Comparison of ENCODE assay signal across 8 cellular contexts in the genomic region with DNA sequence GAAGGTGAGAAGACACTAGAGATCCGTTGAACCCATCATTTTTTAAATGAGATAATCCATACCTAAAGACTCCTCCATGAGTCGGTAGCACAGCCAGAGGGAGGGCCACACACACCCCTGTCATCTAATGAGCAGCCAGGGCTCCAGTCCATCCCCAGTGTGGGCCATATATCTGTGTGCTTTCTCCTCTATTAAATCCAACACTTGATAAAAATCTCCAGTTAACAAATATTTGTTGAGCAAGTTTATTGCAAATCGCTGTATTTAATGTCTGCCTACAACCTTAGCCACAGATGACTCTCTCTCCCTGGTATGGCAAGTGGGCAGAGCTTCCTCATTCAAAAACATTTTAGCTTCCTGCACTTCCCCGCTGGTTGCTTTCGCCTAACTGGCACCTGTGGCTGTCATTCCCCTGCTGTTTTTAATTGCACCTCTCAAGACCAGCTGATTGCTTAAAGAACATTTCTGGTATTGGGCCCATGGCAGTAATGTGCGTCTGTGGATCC.
DNase-seq lines count a peak whose midpoint lies in the region; ATAC-seq, FAIRE-seq and TF ChIP-seq lines count a peak whose summit lies in the region.

No MANE protein-coding gene starts in this region.

- peak overlapping the region; percentile 74 for H3K4me2 ChIP-seq in astrocyte (ENCODE audit: low read length)

- H3K4me3 Mint-ChIP-seq in astrocyte (ENCODE audit: unreplicated experiment) (peak overlapping the region; percentile 70), naive B cell (peak overlapping the region in 7 of 8 donors; percentile 20 to 84 (median 67))

- H3K79me2 ChIP-seq in astrocyte (ENCODE audit: insufficient read depth, low read length), result peaks cover 85% of the 10 kb centered on the region

- H3K36me3 Mint-ChIP-seq in astrocyte (ENCODE audit: low read depth, unreplicated experiment) (peaks cover 5% of the 10 kb centered on the region), naive B cell (no peaks in the 10 kb centered on the region)

- H3K27me3 Mint-ChIP-seq in astrocyte (ENCODE audit: low read depth, unreplicated experiment) (no peaks in the 10 kb centered on the region), naive B cell (no peaks in the 10 kb centered on the region)

- no peaks in the 10 kb centered on the region for H3K27me3 ChIP-seq in astrocyte (ENCODE audit: insufficient read depth, low read length)

- H3K9me3 ChIP-seq in astrocyte (ENCODE audit: insufficient read depth, low read depth, low read length), result no peaks in the 10 kb centered on the region

- no peak for TF ChIP-seq CTCF in astrocyte (IDR thresholded peaks at IDR 0.05; ENCODE audit: insufficient read depth, low read depth, low read length)
- TF ChIP-seq CTCF in GM13977 (IDR thresholded peaks at IDR 0.05; ENCODE audit: extremely low read depth, insufficient read depth, missing control alignments), result no peak

- in situ Hi-C loops in GM13977 (cut with MboI; ENCODE audit: low pct_unique_long_range_greater_than_20kb, low sequenced_read_pairs, unreplicated experiment), result no loop called here

- peaks cover 3% of the 10 kb centered on the region for H3K36me3 ChIP-seq in astrocyte (ENCODE audit: insufficient read depth, low read length)

- peak; percentile 87 to 88 for ATAC-seq in naive B cell (ENCODE audit: low read depth in 2 of 2)

- peak overlapping the region; percentile 92 for H3K27ac Mint-ChIP-seq in astrocyte (ENCODE audit: unreplicated experiment)
- peak overlapping the region; percentile 2 to 88 (median 60) for H3K27ac Mint-ChIP-seq in naive B cell

- H3K9ac ChIP-seq in astrocyte (ENCODE audit: low read length), result peak overlapping the region; percentile 87

- no peaks in the 10 kb centered on the region for H4K20me1 ChIP-seq in astrocyte (ENCODE audit: insufficient read depth, low read length)

- H3K4me1 ChIP-seq in astrocyte (ENCODE audit: insufficient read depth, low read length), result peaks cover 78% of the 10 kb centered on the region

- DNase-seq in COR-L47 (lab: John Stamatoyannopoulos, UW) (peak; percentile 50), MV-4-11 (lab: John Stamatoyannopoulos, UW) (peak; percentile 69), astrocyte (ENCODE audit: low read depth) (peak; percentile 81), naive B cell (peak; percentile 51), DMS 273 treated with DMSO at 0.1 percent for 48 hours (lab: John Stamatoyannopoulos, UW) (no peak), GM13977 (ENCODE audit: low spot score) (no peak), substantia nigra (lab: John Stamatoyannopoulos, UW) (no peak)
- DNase-seq in activated CD8-positive, alpha-beta memory T cell treated with anti-CD3 and anti-CD28 coated beads for 24 hours, result no peak

- FAIRE-seq in astrocyte (lab: Jason Lieb, UNC), result no peak

- H3K4me3 ChIP-seq in astrocyte (ENCODE audit: insufficient read depth, low read depth, low read length), result no peak overlapping the region

- H3K9me3 Mint-ChIP-seq in astrocyte (ENCODE audit: unreplicated experiment), result no peaks in the 10 kb centered on the region
- no peaks in the 10 kb centered on the region for H3K9me3 Mint-ChIP-seq in naive B cell

- no peak overlapping the region for H2AFZ ChIP-seq in astrocyte (ENCODE audit: low read depth, low read length)

- peaks cover 85% of the 10 kb centered on the region for H3K4me1 Mint-ChIP-seq in astrocyte (ENCODE audit: low read depth, unreplicated experiment)
- H3K4me1 Mint-ChIP-seq in naive B cell, result peaks cover 78 to 91% (median 85%) of the 10 kb centered on the region in 3 donors

- H3K27ac ChIP-seq in astrocyte (ENCODE audit: low read depth, low read length) (peak overlapping the region; percentile 97), substantia nigra (ENCODE audit: low read depth, low read length, poor library complexity, severe bottlenecking) (no peak overlapping the region)

Comparison
In these comparisons a context has a peak if more than half of its experiments do, and no peak if none do; other contexts are left out.
1. DNase-seq: peak in COR-L47 (single experiment), MV-4-11 (single experiment), astrocyte (single experiment) and naive B cell (single experiment); none in DMS 273 treated with DMSO at 0.1 percent for 48 hours (single experiment), GM13977 (single experiment), substantia nigra (0 of 49) and activated CD8-positive, alpha-beta memory T cell treated with anti-CD3 and anti-CD28 coated beads for 24 hours (single experiment).